ENCODE assay signal across 27 cellular contexts in genomic region chr12:127253797-127254196, GRCh38.
"Had no signal": no experiment of that assay in that cellular context is flagged by ENCODE, and none has a peak within 500 bp of the region (broad histone marks: within the 10 kb centered on the region; RNA-seq: fewer than 3 reads in every experiment).

No MANE protein-coding gene starts in this region.

- H3K27ac ChIP-seq: hepatocyte, left lung, lower lobe of right lung, neural progenitor cell, neutrophil, ovary, right atrium auricular region, skin epidermis, stomach, testis, thyroid gland, transverse colon, upper lobe of right lung had no signal

- DNase-seq: kidney; left colon; left lung; lower lobe of right lung; mammary epithelial cell; mesenchymal stem cell; naive thymus-derived CD8-positive, alpha-beta T cell; occipital lobe; ovary; stimulated activated CD4-positive, alpha-beta T cell treated with anti-CD3 and anti-CD28 coated beads, Interleukin-12 subunit alpha, Interleukin-12 subunit beta, amount 100 ng/mL, for 4 hours; stimulated activated CD4-positive, alpha-beta T cell treated with anti-CD3 and anti-CD28 coated beads, Interleukin-15, amount 100 ng/mL, for 24 hours; stimulated activated CD4-positive, alpha-beta T cell treated with anti-CD3 and anti-CD28 coated beads, Interleukin-2, amount 100 ng/mL, for 24 hours; stimulated activated CD4-positive, alpha-beta T cell treated with anti-CD3 and anti-CD28 coated beads, Interleukin-4, amount 100 ng/mL, for 1 hour; stimulated activated naive B cell treated with anti-CD40 and anti-IgM and Interleukin-4, amounts not matched to agents 10 μg/mL and 1 μg/mL and 100 μg/mL, for 72 hours; stimulated activated naive CD8-positive, alpha-beta T cell treated with anti-CD3 and anti-CD28 coated beads, Interleukin-15, Interleukin-2, amounts not matched to agents 100 U/mL and 50 U/mL, for 24 hours; stomach; testis; thyroid gland; transverse colon; upper lobe of right lung had no signal

- H3K4me2 ChIP-seq: neural progenitor cell had no signal

- ATAC-seq: left colon; left lung; lower lobe of right lung; naive thymus-derived CD8-positive, alpha-beta T cell; sciatic nerve; stimulated activated naive B cell treated with anti-CD40 and anti-IgM and Interleukin-4, amounts not matched to agents 10 μg/mL and 1 μg/mL and 100 μg/mL, for 72 hours; stimulated activated naive CD8-positive, alpha-beta T cell treated with anti-CD3 and anti-CD28 coated beads, Interleukin-15, Interleukin-2, amounts not matched to agents 100 U/mL and 50 U/mL, for 24 hours; upper lobe of right lung had no signal

- H3K27me3 ChIP-seq: hepatocyte, left lung, neural progenitor cell, neutrophil, ovary, right atrium auricular region, stomach, testis, thyroid gland, transverse colon, upper lobe of right lung had no signal

- H3K36me3 ChIP-seq: left lung, lower lobe of right lung, neural progenitor cell, neutrophil, ovary, right atrium auricular region, stomach, thyroid gland, transverse colon, upper lobe of right lung had no signal

- H3K79me2 ChIP-seq: hepatocyte had no signal

- H3K9ac ChIP-seq: neural progenitor cell had no signal

- H3K4me3 ChIP-seq: hepatocyte, left lung, lower lobe of right lung, neural progenitor cell, ovary, right atrium auricular region, skin epidermis, stomach, testis, thyroid gland, transverse colon, upper lobe of right lung had no signal

- H3K4me1 ChIP-seq: left lung, lower lobe of right lung, neural progenitor cell, right atrium auricular region, stomach, testis, thyroid gland, transverse colon, upper lobe of right lung had no signal

- FAIRE-seq: kidney, urothelium cell line had no signal

- H3K9me3 ChIP-seq: left lung, lower lobe of right lung, neutrophil, ovary, right atrium auricular region, stomach, testis, thyroid gland, transverse colon, upper lobe of right lung had no signal

- H2AFZ ChIP-seq: hepatocyte, neural progenitor cell had no signal
